Comparison of ENCODE assay signal across 13 cellular contexts in genomic region chr9:65283943-65284342, GRCh38. TPM values are rescaled to one million over a fixed set of nuclear protein-coding genes. Genes with fewer than 3 reads are reported as not detected.
DNase-seq lines count a peak whose midpoint lies in the region; ATAC-seq, FAIRE-seq and TF ChIP-seq lines count a peak whose summit lies in the region.
"Not testable (repeated sequence)": the region's sequence is repeated elsewhere in the genome, so short reads cannot be mapped to it uniquely, and the experiment has no call there.
"Had no signal": no experiment of that assay in that cellular context is flagged by ENCODE, and none has a peak within 500 bp of the region (broad histone marks: within the 10 kb centered on the region; RNA-seq: fewer than 3 reads in every experiment).

No MANE protein-coding gene starts in this region.

- intact Hi-C loops in Right ventricle myocardium superior (cut with DNase I); kidney (cut with DNase I); stomach (cut with DNase I; ENCODE audit: low total_unique reads): not testable (repeated sequence)

- peaks cover 33% of the 10 kb centered on the region for H3K27me3 ChIP-seq in GM23338 (ENCODE audit: insufficient read depth)
- not testable (repeated sequence) for H3K27me3 ChIP-seq in stomach

- not testable (repeated sequence) for H2AFZ ChIP-seq in GM23338

- not testable (repeated sequence) for H3K27me3 Mint-ChIP-seq in GM23338 (ENCODE audit: insufficient read depth, low read depth, poor library complexity); activated naive CD8-positive, alpha-beta T cell treated with anti-CD3 and anti-CD28 coated beads, Interleukin-2, amount 10 ng/mL, durations not matched to agents 7 days and 5 days

- H3K9me3 ChIP-seq in kidney (ENCODE audit: control insufficient read depth in 1 of 2, low read length in 2 of 2); stomach: not testable (repeated sequence)

- TF ChIP-seq EP300 in stomach (IDR thresholded peaks at IDR 0.05): not testable (repeated sequence)

- not testable (repeated sequence) for H3K4me3 ChIP-seq in GM23338; kidney (ENCODE audit: low read length in 2 of 2); stomach

- H3K79me2 ChIP-seq in GM23338 (replicated peaks; ENCODE audit: insufficient read depth): not testable (repeated sequence)

- H3F3A ChIP-seq in GM23338 (replicated peaks; ENCODE audit: low read depth): not testable (repeated sequence)

- not testable (repeated sequence) for H3K27ac Mint-ChIP-seq in GM23338; activated naive CD8-positive, alpha-beta T cell treated with anti-CD3 and anti-CD28 coated beads, Interleukin-2, amount 10 ng/mL, durations not matched to agents 7 days and 5 days

- DNase-seq in GM23338 (ENCODE audit: low spot score) (peak; percentile 0), Right ventricle myocardium superior (peak; percentile 4), kidney (peak; percentile 10), mesenteric fat pad (ENCODE audit: low spot score) (peak; percentile 45), retina (peak; percentile 7), stomach (peak; percentile 3)
- DNase-seq in activated CD8-positive, alpha-beta memory T cell treated with anti-CD3 and anti-CD28 coated beads, Interleukin-2, amount 50 U/mL, for 4 hours: peak; percentile 7
- DNase-seq in activated naive CD8-positive, alpha-beta T cell treated with anti-CD3 and anti-CD28 coated beads, Interleukin-2, amount 10 ng/mL, durations not matched to agents 7 days and 5 days: peak; percentile 23

- H3K4me1 ChIP-seq in GM23338 (ENCODE audit: insufficient read depth); kidney (ENCODE audit: control insufficient read depth in 1 of 2, insufficient read depth in 1 of 2, low read depth in 1 of 2, low read length in 2 of 2); stomach: not testable (repeated sequence)

- TF ChIP-seq POLR2A in stomach (IDR thresholded peaks at IDR 0.05): not testable (repeated sequence)

- not testable (repeated sequence) for TF ChIP-seq CTCF in GM23338 (conservative IDR thresholded peaks at IDR 0.05; ENCODE audit: low read depth in 2 of 2); kidney (IDR thresholded peaks at IDR 0.05; ENCODE audit: borderline replicate concordance, extremely low read depth, insufficient read depth); stomach (IDR thresholded peaks at IDR 0.05)

- not testable (repeated sequence) for H3K9ac ChIP-seq in kidney (ENCODE audit: low read length in 2 of 2)

- not testable (repeated sequence) for H3K4me2 ChIP-seq in GM23338

- H3K4me1 Mint-ChIP-seq in GM23338; activated naive CD8-positive, alpha-beta T cell treated with anti-CD3 and anti-CD28 coated beads, Interleukin-2, amount 10 ng/mL, durations not matched to agents 7 days and 5 days: not testable (repeated sequence)

- not testable (repeated sequence) for H3K36me3 Mint-ChIP-seq in GM23338 (ENCODE audit: low read depth); activated naive CD8-positive, alpha-beta T cell treated with anti-CD3 and anti-CD28 coated beads, Interleukin-2, amount 10 ng/mL, durations not matched to agents 7 days and 5 days

- WGBS in stomach, 5 donors: 30 to 39% methylated on average over 8 to 13 of the region's 33 CpGs; no CpG with 5 or more reads in 3 of the 5 donors

- not testable (repeated sequence) for H3K36me3 ChIP-seq in GM23338 (ENCODE audit: insufficient read depth); kidney (ENCODE audit: control insufficient read depth in 1 of 2, insufficient read depth in 2 of 2, low read length in 2 of 2); stomach

- ATAC-seq in GM23338; activated naive CD8-positive, alpha-beta T cell treated with anti-CD3 and anti-CD28 coated beads, Interleukin-2, amount 10 ng/mL, durations not matched to agents 7 days and 5 days (ENCODE audit: low read depth); Right ventricle myocardium superior (ENCODE audit: poor library complexity): not testable (repeated sequence)

- not testable (repeated sequence) for H4K20me1 ChIP-seq in GM23338 (replicated peaks; ENCODE audit: insufficient read depth)

- H3K4me3 Mint-ChIP-seq in GM23338: peak overlapping the region; percentile 48
- H3K4me3 Mint-ChIP-seq in activated naive CD8-positive, alpha-beta T cell treated with anti-CD3 and anti-CD28 coated beads, Interleukin-2, amount 10 ng/mL, durations not matched to agents 7 days and 5 days: not testable (repeated sequence)

- H3K9me2 ChIP-seq in GM23338 (ENCODE audit: insufficient read depth): not testable (repeated sequence)

- not testable (repeated sequence) for H3K27ac ChIP-seq in GM23338 (ENCODE audit: low read depth); kidney (ENCODE audit: low read depth in 2 of 2, low read length in 2 of 2); stomach

- POLR2A ChIA-PET in activated naive CD8-positive, alpha-beta T cell treated with anti-CD3 and anti-CD28 coated beads, Interleukin-2, amount 10 ng/mL, durations not matched to agents 7 days and 5 days (lab: Charles Lee): not testable (repeated sequence)

- FAIRE-seq in kidney (lab: Jason Lieb, UNC): not testable (repeated sequence)

- not testable (repeated sequence) for H3K9me3 Mint-ChIP-seq in GM23338; activated naive CD8-positive, alpha-beta T cell treated with anti-CD3 and anti-CD28 coated beads, Interleukin-2, amount 10 ng/mL, durations not matched to agents 7 days and 5 days

RNA-seq across cellular contexts. Expression of gene FOXD4L5, which starts 1.1 kb away (rescaled TPM):
- not detected in 2 replicates for total RNA-seq in GM23338 (2014; rRNA removed; shearing (Covaris generic))
- polyA plus RNA-seq in GM23338 (2016; fragmentation: Nextera tagmentation; extraction: Ambion mirVana) (not detected in 2 replicates), kidney (ENCODE audit: insufficient read depth, low read depth, low replicate concordance) (not detected), stomach (not detected)
- total RNA-seq in activated naive CD8-positive, alpha-beta T cell treated with anti-CD3 and anti-CD28 coated beads, Interleukin-2, amount 10 ng/mL, durations not matched to agents 7 days and 5 days: under 1 TPM; 0.19 to 0.43 TPM
- total RNA-seq in Right ventricle myocardium superior (not detected), kidney (0.09 TPM), mesenteric fat pad (not detected), stomach (not detected)
- total RNA-seq: CD8-positive, alpha-beta T cell; GM23248; H7 had no signal
- polyA plus RNA-seq: BJ, CD14-positive monocyte, GM23248 had no signal
